Comparison of ENCODE assay signal across 11 cellular contexts in genomic region chr1:19432943-19433609, GRCh38. TPM values are rescaled to one million over a fixed set of nuclear protein-coding genes. Genes with fewer than 3 reads are reported as not detected.
DNase-seq lines count a peak whose midpoint lies in the region; ATAC-seq, FAIRE-seq and TF ChIP-seq lines count a peak whose summit lies in the region.
"Had no signal": no experiment of that assay in that cellular context is flagged by ENCODE, and none has a peak within 500 bp of the region (broad histone marks: within the 10 kb centered on the region; RNA-seq: fewer than 3 reads in every experiment).

No MANE protein-coding gene starts in this region.

- no peaks in the 10 kb centered on the region for H3K27me3 Mint-ChIP-seq in astrocyte (ENCODE audit: low read depth, unreplicated experiment)

- intact Hi-C loops in ovary (cut with DNase I): loop anchor here in 1 of 4 donors (10.0 kb wide), 1 partner anchor 52 kb away; the partner anchor contains the start of gene CAPZB

- TF ChIP-seq CTCF in C4-2B (conservative IDR thresholded peaks at IDR 0.05) (no peak), astrocyte (IDR thresholded peaks at IDR 0.05; ENCODE audit: insufficient read depth, low read depth, low read length) (no peak), ovary (IDR thresholded peaks at IDR 0.05) (no peak), BE2C (IDR thresholded peaks at IDR 0.05; ENCODE audit: low read depth, low read length) (no peak)

- TF ChIP-seq POLR2A in ovary (IDR thresholded peaks at IDR 0.05): no peak

- peaks cover 96% of the 10 kb centered on the region for H4K20me1 ChIP-seq in astrocyte (ENCODE audit: insufficient read depth, low read length)

- H3K9me3 ChIP-seq in astrocyte (ENCODE audit: insufficient read depth, low read depth, low read length) (no peaks in the 10 kb centered on the region), ovary (no peaks in the 10 kb centered on the region), BE2C (no peaks in the 10 kb centered on the region)
- H3K9me3 ChIP-seq: right lobe of liver had no signal

- peak overlapping the region; percentile 77 for H3K27ac ChIP-seq in C4-2B
- no peak overlapping the region for H3K27ac ChIP-seq in astrocyte (ENCODE audit: low read depth, low read length)
- H3K27ac ChIP-seq in ovary: peak overlapping the region; percentile 50 to 95
- H3K27ac ChIP-seq: right lobe of liver had no signal

- H3K4me3 Mint-ChIP-seq in astrocyte (ENCODE audit: unreplicated experiment): no peak overlapping the region

- WGBS in ovary, 3 donors: 15 to 23% (median 22%) methylated on average over 14 of the region's 14 CpGs

- peaks cover 67% of the 10 kb centered on the region for H3K4me1 Mint-ChIP-seq in astrocyte (ENCODE audit: low read depth, unreplicated experiment)

- peaks cover 56% of the 10 kb centered on the region for H3K4me1 ChIP-seq in astrocyte (ENCODE audit: insufficient read depth, low read length)
- H3K4me1 ChIP-seq in ovary (ENCODE audit: insufficient read depth): peaks cover 48% of the 10 kb centered on the region
- H3K4me1 ChIP-seq in BE2C: no peaks in the 10 kb centered on the region; the same call in 1 of the 2 replicates

- H3K27me3 ChIP-seq in astrocyte (ENCODE audit: insufficient read depth, low read length): no peaks in the 10 kb centered on the region
- no peaks in the 10 kb centered on the region for H3K27me3 ChIP-seq in ovary
- no peaks in the 10 kb centered on the region for H3K27me3 ChIP-seq in BE2C
- H3K27me3 ChIP-seq: right lobe of liver had no signal

- no peak overlapping the region for H3K4me2 ChIP-seq in astrocyte (ENCODE audit: low read length)

- no peak overlapping the region for H2AFZ ChIP-seq in astrocyte (ENCODE audit: low read depth, low read length)

- H3K36me3 ChIP-seq in astrocyte (ENCODE audit: insufficient read depth, low read length) (peaks cover 4% of the 10 kb centered on the region), ovary (no peaks in the 10 kb centered on the region), BE2C (no peaks in the 10 kb centered on the region)
- H3K36me3 ChIP-seq: right lobe of liver had no signal

- TF ChIP-seq EP300 in ovary (IDR thresholded peaks at IDR 0.05): no peak

- no peak for ATAC-seq in GM19324 (IDR thresholded peaks at IDR 0.05; ENCODE audit: low FRiP score, unreplicated experiment)
- ATAC-seq: right lobe of liver had no signal

- FAIRE-seq in astrocyte (lab: Jason Lieb, UNC) (no peak), frontal cortex (lab: Jason Lieb, UNC) (no peak)

- H3K36me3 Mint-ChIP-seq in astrocyte (ENCODE audit: low read depth, unreplicated experiment): peaks cover 2% of the 10 kb centered on the region

- no peak overlapping the region for H3K9ac ChIP-seq in astrocyte (ENCODE audit: low read length)

- H3K79me2 ChIP-seq in astrocyte (ENCODE audit: insufficient read depth, low read length): peaks cover 98% of the 10 kb centered on the region

- DNase-seq in LHCN-M2 (ENCODE audit: low read depth) (peak; percentile 65), astrocyte (ENCODE audit: low read depth) (no peak), ovary (no peak), BE2C (no peak), NCI-H2081 treated with DMSO at 0.1 percent for 48 hours (lab: John Stamatoyannopoulos, UW) (no peak), frontal cortex (ENCODE audit: low spot score in 2 of 2) (no peak)
- DNase-seq: DND-41, right lobe of liver, substantia nigra had no signal

- H3K4me3 ChIP-seq in astrocyte (ENCODE audit: insufficient read depth, low read depth, low read length) (no peak overlapping the region), ovary (no peak overlapping the region), BE2C (ENCODE audit: low read depth, low read length) (no peak overlapping the region)
- H3K4me3 ChIP-seq: right lobe of liver had no signal

- no peaks in the 10 kb centered on the region for H3K9me3 Mint-ChIP-seq in astrocyte (ENCODE audit: unreplicated experiment)

- H3K27ac Mint-ChIP-seq in astrocyte (ENCODE audit: unreplicated experiment): peak overlapping the region; percentile 16

RNA-seq across cellular contexts. Expression of gene CAPZB, which starts 52.3 kb away (rescaled TPM):
- total RNA-seq in LHCN-M2 (2014; rRNA removed) (97.1 and 134 TPM in 2 replicates), astrocyte (458 and 459 TPM in 2 replicates), ovary (100 to 1,000 TPM in 5 of 7 donors, 10 to 100 TPM in 2; 85.0 to 347 (median 258) TPM), frontal cortex (47.7 TPM)
- 454 TPM for polyA plus RNA-seq in LHCN-M2 (2012)
- 100 to 1,000 TPM; 253 to 391 TPM for polyA plus RNA-seq in ovary
- 161 TPM for polyA plus RNA-seq in BE2C (2012; ENCODE audit: insufficient read depth, insufficient read length, low read depth)
